Comparison of ENCODE assay signal across 8 cellular contexts in genomic region chr6:6686748-6687601, GRCh38.
DNase-seq lines count a peak whose midpoint lies in the region; ATAC-seq and TF ChIP-seq lines count a peak whose summit lies in the region.
"Had no signal": no experiment of that assay in that cellular context is flagged by ENCODE, and none has a peak within 500 bp of the region (broad histone marks: within the 10 kb centered on the region; RNA-seq: fewer than 3 reads in every experiment).

No MANE protein-coding gene starts in this region.

- peak overlapping the region; percentile 24 for H3K27ac Mint-ChIP-seq in memory B cell

- H3K4me3 Mint-ChIP-seq in memory B cell = no peak overlapping the region

- H3K27me3 ChIP-seq in ectodermal cell (ENCODE audit: control insufficient read depth, insufficient read depth, low read length, poor library complexity, severe bottlenecking) (no peaks in the 10 kb centered on the region), uterus (no peaks in the 10 kb centered on the region)

- H3K27ac ChIP-seq in ectodermal cell (ENCODE audit: insufficient read depth, low read depth, low read length, poor library complexity, severe bottlenecking) (no peak overlapping the region), uterus (peak overlapping the region; percentile 10 to 58)

- peak; percentile 34 for ATAC-seq in GM19025 (IDR thresholded peaks at IDR 0.05; ENCODE audit: low read depth, unreplicated experiment)
- ATAC-seq in memory B cell (ENCODE audit: low read depth) = no peak
- ATAC-seq in GM21360 (IDR thresholded peaks at IDR 0.05; ENCODE audit: unreplicated experiment) = no peak

- no peak for TF ChIP-seq CTCF in uterus (IDR thresholded peaks at IDR 0.05)

- peak; percentile 86 for DNase-seq in NCI-H1092 treated with DMSO at 0.1 percent for 48 hours (lab: John Stamatoyannopoulos, UW)
- peak; percentile 93 to 99 for DNase-seq in SHP77 (lab: John Stamatoyannopoulos, UW)
- DNase-seq in memory B cell (ENCODE audit: low spot score in 2 of 2) = no peak
- peak; percentile 65 to 83 for DNase-seq in uterus

- peaks cover 3% of the 10 kb centered on the region for H3K27me3 Mint-ChIP-seq in memory B cell
- H3K27me3 Mint-ChIP-seq: T-cell had no signal

- H3K4me1 ChIP-seq in ectodermal cell (ENCODE audit: control insufficient read depth, insufficient read depth, low read length) (peaks cover 14% of the 10 kb centered on the region), uterus (no peaks in the 10 kb centered on the region)

- H3K36me3 ChIP-seq in ectodermal cell (ENCODE audit: control insufficient read depth, insufficient read depth, low read length) = no peaks in the 10 kb centered on the region
- H3K36me3 ChIP-seq in uterus = no peaks in the 10 kb centered on the region

- TF ChIP-seq POLR2A in uterus (IDR thresholded peaks at IDR 0.05) = no peak

- peaks cover 14% of the 10 kb centered on the region for H3K4me1 Mint-ChIP-seq in memory B cell

- WGBS in ectodermal cell, 2 experiments = 16% methylated on average over 26 of the region's 26 CpGs

- peaks cover 3% of the 10 kb centered on the region for H3K9me3 Mint-ChIP-seq in memory B cell

- intact Hi-C loops in uterus (cut with DNase I; ENCODE audit: low total_unique reads) = no loop called here

- H3K36me3 Mint-ChIP-seq in memory B cell = peaks cover 6% of the 10 kb centered on the region
- H3K36me3 Mint-ChIP-seq: T-cell had no signal

- peaks cover 2% of the 10 kb centered on the region for H3K9me3 ChIP-seq in ectodermal cell (ENCODE audit: control insufficient read depth, low read length)
- H3K9me3 ChIP-seq in uterus = no peaks in the 10 kb centered on the region

- H3K4me3 ChIP-seq in ectodermal cell (ENCODE audit: insufficient read depth, low read depth, low read length) (peak overlapping the region; percentile 44), uterus (no peak overlapping the region)

Comparison
In these comparisons a context has a peak if more than half of its experiments do, and no peak if none do; other contexts are left out.
1. DNase-seq: peak in NCI-H1092 treated with DMSO at 0.1 percent for 48 hours (single experiment), SHP77 (2 of 2) and uterus (2 of 2); none in memory B cell (0 of 2).